7 cellular contexts compared by ENCODE assay signal in genomic region chr12:49825360-49825970, GRCh38. TPM values are rescaled to one million over a fixed set of nuclear protein-coding genes. Genes with fewer than 3 reads are reported as not detected.
A peak's percentile ranks its signal among the peaks of the same experiment; 100 is the strongest.
DNase-seq lines count a peak whose midpoint lies in the region; ATAC-seq and TF ChIP-seq lines count a peak whose summit lies in the region.

No MANE protein-coding gene starts in this region.

- peaks cover 0 to 8% of the 10 kb centered on the region in 2 donors for H3K36me3 ChIP-seq in left lung

- DNase-seq in LHCN-M2 (ENCODE audit: low read depth) (peak; percentile 91), left lung (peak; percentile 67 to 86), substantia nigra (lab: John Stamatoyannopoulos, UW) (peak in 18 of 49 donors; percentile 10 to 57 (median 26)), dedifferentiated amniotic fluid mesenchymal stem cell (ENCODE audit: extremely low spot score) (no peak)

- TF ChIP-seq CTCF in brain (conservative IDR thresholded peaks at IDR 0.05) (no peak), left lung (IDR thresholded peaks at IDR 0.05) (no peak)

- no peaks in the 10 kb centered on the region for H3K9me3 ChIP-seq in left lung

- peaks cover 76% of the 10 kb centered on the region for H3K4me1 Mint-ChIP-seq in brain

- H3K4me1 ChIP-seq in left lung = peaks cover 37 to 78% of the 10 kb centered on the region in 2 donors

- intact Hi-C loops in left lung (cut with DNase I) = no loop called here

- peak overlapping the region; percentile 56 to 90 (median 89) for H3K27ac Mint-ChIP-seq in brain

- H3K9me3 Mint-ChIP-seq in brain = no peaks in the 10 kb centered on the region

- ATAC-seq in left lung (peak; percentile 14), HG03432 (IDR thresholded peaks at IDR 0.05; ENCODE audit: unreplicated experiment) (no peak), HG02798 (IDR thresholded peaks at IDR 0.05; ENCODE audit: poor library complexity, unreplicated experiment) (no peak)

- H3K4me3 ChIP-seq in left lung = peak overlapping the region in 1 of 2 donors; percentile 26

- H3K27me3 ChIP-seq in left lung = no peaks in the 10 kb centered on the region

- H3K27me3 Mint-ChIP-seq in brain = no peaks in the 10 kb centered on the region

- H3K4me3 Mint-ChIP-seq in brain = peak overlapping the region; percentile 66 to 97 (median 79)

- H3K36me3 Mint-ChIP-seq in brain = peaks cover 12% of the 10 kb centered on the region

- H3K27ac ChIP-seq in left lung (peak overlapping the region; percentile 66 to 88), substantia nigra (ENCODE audit: low read depth, low read length, poor library complexity, severe bottlenecking) (peak overlapping the region; percentile 63)

RNA-seq across cellular contexts. Expression of gene NCKAP5L, which starts 2.7 kb away (rescaled TPM):
- 27.8 and 29.8 TPM in 2 replicates for total RNA-seq in LHCN-M2 (2014; rRNA removed)
- 18.6 TPM for polyA plus RNA-seq in LHCN-M2 (2012)
- 15.3 TPM for polyA plus RNA-seq in brain (ENCODE audit: insufficient read depth, low read depth, low replicate concordance)
- total RNA-seq in left lung = 10 to 100 TPM; 28.2 to 29.9 TPM

RNA-seq across cellular contexts. Expression of gene BCDIN3D, which starts 17.4 kb away (rescaled TPM):
- total RNA-seq in LHCN-M2 (2014; rRNA removed) (2.5 and 2.9 TPM in 2 replicates), left lung (1 to 10 TPM; 4.3 to 5.6 TPM)
- polyA plus RNA-seq in LHCN-M2 (2012) = 1.7 TPM
- 3.6 TPM for polyA plus RNA-seq in brain (ENCODE audit: insufficient read depth, low read depth, low replicate concordance)
